In genomic region chr17:4908711-4909496, GRCh38 we compare ENCODE assay signal across 9 cellular contexts. TPM values are rescaled to one million over a fixed set of nuclear protein-coding genes. Genes with fewer than 3 reads are reported as not detected.
DNase-seq lines count a peak whose midpoint lies in the region; ATAC-seq and TF ChIP-seq lines count a peak whose summit lies in the region.
"Had no signal": no experiment of that assay in that cellular context is flagged by ENCODE, and none has a peak within 500 bp of the region (broad histone marks: within the 10 kb centered on the region; RNA-seq: fewer than 3 reads in every experiment).

No MANE protein-coding gene starts in this region.

- CTCF ChIA-PET in Calu3 (lab: Charles Lee), result interaction anchor here (0.6 to 1.9 kb wide), 9 partner anchors 25 to 199 kb away, joined by 3 to 11 read pairs (median 5); partner anchors contain the start of genes ARRB2, CAMTA2, RNF167 and SLC25A11

- peak; percentile 54 for ATAC-seq in HG03439 (IDR thresholded peaks at IDR 0.05; ENCODE audit: unreplicated experiment)
- ATAC-seq in memory B cell (ENCODE audit: low read depth), result peak; percentile 96
- ATAC-seq in GM19324 (IDR thresholded peaks at IDR 0.05; ENCODE audit: low FRiP score, unreplicated experiment), result no peak

- peak; percentile 80 for DNase-seq in Calu3
- peak; percentile 65 for DNase-seq in NCI-H82 treated with DMSO at 0.1 percent for 48 hours (lab: John Stamatoyannopoulos, UW; ENCODE audit: unreplicated experiment)
- peak; percentile 77 to 81 for DNase-seq in activated CD4-positive, alpha-beta T cell treated with anti-CD3 and anti-CD28 coated beads, Interleukin-2, amount 50 U/mL, for 48 hours
- peak; percentile 46 for DNase-seq in effector CD8-positive, alpha-beta T cell (lab: John Stamatoyannopoulos, UW)
- DNase-seq in memory B cell (ENCODE audit: low spot score in 2 of 2), result peak; percentile 71 to 73
- DNase-seq in stimulated activated CD4-positive, alpha-beta T cell treated with anti-CD3 and anti-CD28 coated beads, TNF-alpha, amount 100 ng/mL, for 1 hour (ENCODE audit: low read depth in 3 of 3, low spot score in 1 of 3), result peak; percentile 51 to 57 (median 53)

- BruUV-seq in Calu3 (replicated peaks; lab: Mats Ljungman, UMichigan), result no TSS peak

- H3K27ac Mint-ChIP-seq in Calu3 (ENCODE audit: unreplicated experiment), result no peak overlapping the region
- no peak overlapping the region for H3K27ac Mint-ChIP-seq in memory B cell
- H3K27ac Mint-ChIP-seq: dendritic cell treated with granulocyte-macrophage colony-stimulating factor and Interleukin-4, amounts not matched to agents 40 ng/mL and 50 ng/mL, for 4 days had no signal

- H3K27me3 Mint-ChIP-seq in Calu3 (ENCODE audit: unreplicated experiment), result no peaks in the 10 kb centered on the region
- peaks cover 7% of the 10 kb centered on the region for H3K27me3 Mint-ChIP-seq in memory B cell

- no peaks in the 10 kb centered on the region for H3K9me3 Mint-ChIP-seq in Calu3 (ENCODE audit: low read depth, unreplicated experiment)
- no peaks in the 10 kb centered on the region for H3K9me3 Mint-ChIP-seq in memory B cell
- H3K9me3 Mint-ChIP-seq: dendritic cell treated with granulocyte-macrophage colony-stimulating factor and Interleukin-4, amounts not matched to agents 40 ng/mL and 50 ng/mL, for 4 days had no signal

- peak; percentile 65 for TF ChIP-seq CTCF in Calu3 (IDR thresholded peaks at IDR 0.05; ENCODE audit: unreplicated experiment)

- H3K36me3 Mint-ChIP-seq in Calu3 (ENCODE audit: insufficient read depth, unreplicated experiment), result no peaks in the 10 kb centered on the region
- no peaks in the 10 kb centered on the region for H3K36me3 Mint-ChIP-seq in memory B cell

- no peak overlapping the region for H3K4me3 Mint-ChIP-seq in Calu3 (ENCODE audit: low read depth, unreplicated experiment)
- no peak overlapping the region for H3K4me3 Mint-ChIP-seq in memory B cell
- H3K4me3 Mint-ChIP-seq: dendritic cell treated with granulocyte-macrophage colony-stimulating factor and Interleukin-4, amounts not matched to agents 40 ng/mL and 50 ng/mL, for 4 days had no signal

- H3K4me1 Mint-ChIP-seq in Calu3 (ENCODE audit: low read depth, unreplicated experiment) (no peaks in the 10 kb centered on the region), memory B cell (peaks cover 3% of the 10 kb centered on the region)

- intact Hi-C loops in Calu3 (cut with micrococcal nuclease; ENCODE audit: unreplicated experiment), result loop anchor here (1.0 kb wide), 1 partner anchor 153 kb away; no protein-coding TSS in a partner anchor

RNA-seq across cellular contexts. Expression of gene CHRNE, which starts 6.0 kb away (rescaled TPM):
- 0.19 TPM in 1 of 2 replicates, not detected in the other for total RNA-seq in Calu3 (2022)

RNA-seq across cellular contexts. Expression of gene C17orf107, which starts 9.6 kb away (rescaled TPM):
- total RNA-seq in Calu3 (2022), result 2.1 and 3.2 TPM in 2 replicates

RNA-seq across cellular contexts. Expression of gene GP1BA, which starts 23.2 kb away (rescaled TPM):
- not detected in 2 replicates for total RNA-seq in Calu3 (2022)

RNA-seq across cellular contexts. Expression of gene SLC25A11, which starts 30.9 kb away (rescaled TPM):
- total RNA-seq in Calu3 (2022), result 37.7 and 38.4 TPM in 2 replicates

RNA-seq across cellular contexts. Expression of gene RNF167, which starts 31.2 kb away (rescaled TPM):
- total RNA-seq in Calu3 (2022), result 65.2 and 77.0 TPM in 2 replicates
